ENCODE assay signal across 24 cellular contexts in the genomic region with DNA sequence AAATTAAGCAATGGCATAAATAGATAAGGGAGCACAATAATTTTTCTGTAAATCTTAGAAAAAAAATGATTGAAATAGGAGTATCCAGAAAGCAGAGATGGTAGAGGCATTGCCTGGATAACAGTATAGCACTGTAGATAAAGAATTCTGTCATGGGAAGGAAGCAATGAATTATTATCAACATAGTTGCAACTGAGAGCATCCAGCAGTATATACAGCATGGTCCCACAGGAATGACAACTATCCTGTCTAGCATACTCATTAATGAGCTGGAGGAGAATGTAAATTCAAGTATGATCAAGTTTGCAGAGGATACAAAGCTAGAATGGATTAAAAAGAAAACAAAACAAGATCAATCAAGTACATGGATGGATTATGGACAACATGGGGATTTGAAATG.
"Had no signal": no experiment of that assay in that cellular context is flagged by ENCODE, and none has a peak within 500 bp of the region (broad histone marks: within the 10 kb centered on the region; RNA-seq: fewer than 3 reads in every experiment).

No MANE protein-coding gene starts in this region.

- H3K27me3 ChIP-seq: colonic mucosa, gastrocnemius medialis, heart right ventricle, neutrophil, testis, tibial nerve had no signal

- H3K36me3 ChIP-seq: colonic mucosa, gastrocnemius medialis, left ventricle myocardium inferior, neutrophil, tibial nerve had no signal

- FAIRE-seq: endothelial cell of umbilical vein had no signal

- H3K27ac ChIP-seq: colonic mucosa, gastrocnemius medialis, heart right ventricle, left ventricle myocardium inferior, neutrophil, testis, tibial nerve had no signal

- H3K4me3 ChIP-seq: colonic mucosa, gastrocnemius medialis, heart right ventricle, left ventricle myocardium inferior, lung, testis, tibial nerve had no signal

- H3K4me1 ChIP-seq: colonic mucosa, gastrocnemius medialis, left ventricle myocardium inferior, testis had no signal

- DNase-seq: cerebellar nuclear complex; colonic mucosa; dermis blood vessel endothelial cell; erythroblast; gastrocnemius medialis; heart right ventricle; hypothalamus; islet precursor cell; left cardiac atrium; left ventricle myocardium inferior; mesendoderm; naive thymus-derived CD4-positive, alpha-beta T cell; nephron progenitor cell; posterior cingulate gyrus; stimulated activated CD4-positive, alpha-beta T cell treated with anti-CD3 and anti-CD28 coated beads, Interleukin-2, amount 100 ng/mL, for 24 hours; stimulated activated CD4-positive, alpha-beta T cell treated with anti-CD3 and anti-CD28 coated beads, Interleukin-4, amount 100 ng/mL, for 4 hours; stimulated activated naive B cell treated with anti-CD40 and anti-IgM and Interleukin-4, amounts not matched to agents 10 μg/mL and 1 μg/mL and 100 μg/mL, for 72 hours; stimulated activated naive CD8-positive, alpha-beta T cell treated with anti-CD3 and anti-CD28 coated beads, Interleukin-15, amount 100 ng/mL, for 72 hours; testis had no signal

- ATAC-seq: gastrocnemius medialis; heart right ventricle; left cardiac atrium; naive thymus-derived CD4-positive, alpha-beta T cell; sciatic nerve; stimulated activated naive B cell treated with anti-CD40 and anti-IgM and Interleukin-4, amounts not matched to agents 10 μg/mL and 1 μg/mL and 100 μg/mL, for 72 hours; stimulated activated naive CD8-positive, alpha-beta T cell treated with anti-CD3 and anti-CD28 coated beads, Interleukin-15, amount 100 ng/mL, for 72 hours had no signal

- H3K9me3 ChIP-seq: colonic mucosa, gastrocnemius medialis, heart right ventricle, left ventricle myocardium inferior, neutrophil, testis, tibial nerve had no signal
